Comparison of ENCODE assay signal across 1 cellular context in genomic region chr17:74671031-74671771, GRCh38.
A peak's percentile ranks its signal among the peaks of the same experiment; 100 is the strongest.
TF ChIP-seq lines count a peak whose summit lies in the region.

No MANE protein-coding gene starts in this region.

TF ChIP-seq in A549, 52 proteins besides CTCF, POLR2A, EP300 and RAD21 (continued from another document):
- no peak for TF ChIP-seq ELK1 (IDR thresholded peaks at IDR 0.05; ENCODE audit: low read depth, low read length)
- TF ChIP-seq BHLHE40 (IDR thresholded peaks at IDR 0.05; ENCODE audit: low read depth, low read length): no peak
- TF ChIP-seq JUN (IDR thresholded peaks at IDR 0.05): no peak
- TF ChIP-seq ZNF302 (CRISPR knock-in tag; IDR thresholded peaks at IDR 0.05): peak; percentile 71; the same call in 1 of the 2 replicates
- TF ChIP-seq MAX (IDR thresholded peaks at IDR 0.05): peak; percentile 88
- 0 out of 2 replicates have a peak, but pooled peaks have one; percentile 37 for TF ChIP-seq HEYL (CRISPR knock-in tag; IDR thresholded peaks at IDR 0.05)
- TF ChIP-seq REST (IDR thresholded peaks at IDR 0.05): peak; percentile 100
- no peak for TF ChIP-seq POLR2AphosphoS2 (conservative IDR thresholded peaks at IDR 0.05; ENCODE audit: low read length)
- TF ChIP-seq USF2 (IDR thresholded peaks at IDR 0.05): no peak
- TF ChIP-seq NR3C1 (IDR thresholded peaks at IDR 0.05): no peak
- TF ChIP-seq HES2 (IDR thresholded peaks at IDR 0.05): no peak
- TF ChIP-seq TP53 (CRISPR knock-in tag; IDR thresholded peaks at IDR 0.05): no peak
- TF ChIP-seq CHD2 (IDR thresholded peaks at IDR 0.05; ENCODE audit: low read length, partially characterized antibody): no peak
- TF ChIP-seq MAFK (IDR thresholded peaks at IDR 0.05; ENCODE audit: partially characterized antibody): no peak
- TF ChIP-seq EHMT2 (IDR thresholded peaks at IDR 0.05; ENCODE audit: low read depth): peak; percentile 99
- TF ChIP-seq HDAC2 (IDR thresholded peaks at IDR 0.05): 0 out of 2 replicates have a peak, but pooled peaks have one; percentile 21
- no peak for TF ChIP-seq TFCP2L1 (CRISPR knock-in tag; IDR thresholded peaks at IDR 0.05)
- TF ChIP-seq KDM5A (IDR thresholded peaks at IDR 0.05): no peak
- TF ChIP-seq MAZ (IDR thresholded peaks at IDR 0.05; ENCODE audit: borderline replicate concordance, low read depth, low read length): no peak
- no peak for TF ChIP-seq SMC3 (IDR thresholded peaks at IDR 0.05)
- no peak for TF ChIP-seq RARB (CRISPR knock-in tag; IDR thresholded peaks at IDR 0.05)
- TF ChIP-seq NPAS2 (CRISPR knock-in tag; IDR thresholded peaks at IDR 0.05; ENCODE audit: borderline replicate concordance): no peak
- TF ChIP-seq HOXB13 (CRISPR knock-in tag; IDR thresholded peaks at IDR 0.05; ENCODE audit: low read depth): peak; percentile 95
- TF ChIP-seq HMGXB4 (CRISPR knock-in tag; IDR thresholded peaks at IDR 0.05; ENCODE audit: borderline replicate concordance): no peak
- no peak for TF ChIP-seq E2F6 (IDR thresholded peaks at IDR 0.05; ENCODE audit: borderline replicate concordance, low read depth)
- TF ChIP-seq PHF8 (IDR thresholded peaks at IDR 0.05; ENCODE audit: borderline replicate concordance, low read depth): no peak
- no peak for TF ChIP-seq ZC3H11A (IDR thresholded peaks at IDR 0.05)
- TF ChIP-seq FOXS1 (CRISPR knock-in tag; IDR thresholded peaks at IDR 0.05): peak; percentile 98
- TF ChIP-seq PBX3 (IDR thresholded peaks at IDR 0.05): no peak
- no peak for TF ChIP-seq RFX5 (IDR thresholded peaks at IDR 0.05)
- TF ChIP-seq EHF (CRISPR knock-in tag; IDR thresholded peaks at IDR 0.05): peak; percentile 96
- no peak for TF ChIP-seq CBX8 (IDR thresholded peaks at IDR 0.05)
- no peak for TF ChIP-seq ZFP36 (IDR thresholded peaks at IDR 0.05; ENCODE audit: borderline replicate concordance, partially characterized antibody)
- no peak for TF ChIP-seq BCL3 (IDR thresholded peaks at IDR 0.05)
- TF ChIP-seq ESRRA (IDR thresholded peaks at IDR 0.05; ENCODE audit: borderline replicate concordance, low read length): no peak
- 0 out of 2 replicates have a peak, but pooled peaks have one; percentile 27 for TF ChIP-seq RCOR1 (IDR thresholded peaks at IDR 0.05; ENCODE audit: low read depth, low read length)
